Comparison of ENCODE assay signal across 20 cellular contexts in the genomic region with DNA sequence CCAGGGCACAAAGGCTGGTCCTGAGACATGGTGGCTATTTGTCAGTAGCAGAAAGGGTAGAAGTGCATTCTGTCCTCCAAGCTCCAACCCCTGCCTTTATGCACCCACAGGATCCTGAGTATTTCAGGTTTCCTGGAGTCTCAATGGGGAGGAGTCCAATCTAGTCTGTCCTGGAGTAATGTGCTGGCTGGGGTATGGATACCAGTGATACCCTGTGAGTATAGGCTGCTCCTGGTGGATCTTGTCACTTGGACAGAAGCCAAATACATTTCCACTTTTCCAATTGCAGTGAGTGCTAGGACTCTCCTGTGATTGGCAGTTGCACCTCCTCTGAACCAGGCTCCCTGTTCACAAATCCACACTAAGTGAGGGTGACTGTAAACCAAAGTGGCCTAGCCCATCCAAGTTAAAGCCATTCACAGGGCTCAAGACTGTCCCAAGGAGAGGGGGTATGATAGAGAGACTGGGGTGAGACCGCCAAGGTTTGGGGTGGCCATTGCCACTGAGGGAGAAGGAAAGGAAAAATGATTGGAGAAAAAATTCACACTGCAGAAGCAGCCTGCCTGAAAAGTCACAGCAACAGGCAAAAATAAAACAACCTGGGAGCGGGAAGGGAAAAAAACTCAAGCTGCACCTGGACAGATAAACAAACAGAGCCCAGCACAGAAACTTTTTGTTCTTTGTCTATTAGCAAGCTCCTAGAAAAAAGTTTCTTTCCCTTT.
"Had no signal": no experiment of that assay in that cellular context is flagged by ENCODE, and none has a peak within 500 bp of the region (broad histone marks: within the 10 kb centered on the region; RNA-seq: fewer than 3 reads in every experiment).

No MANE protein-coding gene starts in this region.

- FAIRE-seq: islet of Langerhans had no signal

- H3K9me3 Mint-ChIP-seq: dendritic cell treated with granulocyte-macrophage colony-stimulating factor and Interleukin-4, amounts not matched to agents 40 ng/mL and 50 ng/mL, for 4 days; naive thymus-derived CD8-positive, alpha-beta T cell; stimulated activated naive B cell treated with anti-CD40 and anti-IgM and Interleukin-4, amounts not matched to agents 10 μg/mL and 1 μg/mL and 100 μg/mL, for 72 hours; stimulated activated naive CD8-positive, alpha-beta T cell treated with anti-CD3 and anti-CD28 coated beads, Interleukin-15, amount 100 ng/mL, for 72 hours had no signal

- H3K4me3 Mint-ChIP-seq: dendritic cell treated with granulocyte-macrophage colony-stimulating factor and Interleukin-4, amounts not matched to agents 40 ng/mL and 50 ng/mL, for 4 days; naive thymus-derived CD8-positive, alpha-beta T cell; stimulated activated naive B cell treated with anti-CD40 and anti-IgM and Interleukin-4, amounts not matched to agents 10 μg/mL and 1 μg/mL and 100 μg/mL, for 72 hours; stimulated activated naive CD8-positive, alpha-beta T cell treated with anti-CD3 and anti-CD28 coated beads, Interleukin-15, amount 100 ng/mL, for 72 hours had no signal

- DNase-seq: foreskin melanocyte; heart left ventricle; hippocampal formation; mammary epithelial cell; mucosa of descending colon; naive thymus-derived CD8-positive, alpha-beta T cell; spleen; stimulated activated CD4-positive, alpha-beta T cell treated with anti-CD3 and anti-CD28 coated beads, Interleukin-15, amount 100 ng/mL, for 24 hours; stimulated activated CD4-positive, alpha-beta T cell treated with anti-CD3 and anti-CD28 coated beads, Interleukin-1b, Interleukin-23, amount 100 ng/mL, for 48 hours; stimulated activated CD4-positive, alpha-beta T cell treated with anti-CD3 and anti-CD28 coated beads, Interleukin-4, amount 100 ng/mL, for 24 hours; stimulated activated naive B cell treated with anti-CD40 and anti-IgM and Interleukin-4, amounts not matched to agents 10 μg/mL and 1 μg/mL and 100 μg/mL, for 72 hours; stimulated activated naive CD8-positive, alpha-beta T cell treated with anti-CD3 and anti-CD28 coated beads, Interleukin-15, amount 100 ng/mL, for 72 hours; testis; upper lobe of right lung had no signal

- H3K4me1 ChIP-seq: heart left ventricle, spleen, testis, tibial nerve, upper lobe of right lung, vagina had no signal

- H3K9me3 ChIP-seq: mucosa of descending colon, spleen, testis, tibial nerve, upper lobe of right lung, vagina had no signal

- H3K4me1 Mint-ChIP-seq: naive thymus-derived CD8-positive, alpha-beta T cell; stimulated activated naive CD8-positive, alpha-beta T cell treated with anti-CD3 and anti-CD28 coated beads, Interleukin-15, amount 100 ng/mL, for 72 hours had no signal

- H3K4me3 ChIP-seq: heart left ventricle, mucosa of descending colon, spleen, testis, tibial nerve, upper lobe of right lung, vagina had no signal

- ATAC-seq: heart left ventricle; left lobe of liver; mucosa of descending colon; naive thymus-derived CD8-positive, alpha-beta T cell; sciatic nerve; stimulated activated naive B cell treated with anti-CD40 and anti-IgM and Interleukin-4, amounts not matched to agents 10 μg/mL and 1 μg/mL and 100 μg/mL, for 72 hours; stimulated activated naive CD8-positive, alpha-beta T cell treated with anti-CD3 and anti-CD28 coated beads, Interleukin-15, amount 100 ng/mL, for 72 hours; upper lobe of right lung had no signal

- H3K36me3 ChIP-seq: heart left ventricle, spleen, tibial nerve, upper lobe of right lung, vagina had no signal

- H3K27ac ChIP-seq: heart left ventricle, spleen, testis, tibial nerve, upper lobe of right lung, vagina had no signal

- H3K27me3 ChIP-seq: heart left ventricle, spleen, testis, tibial nerve, upper lobe of right lung, vagina had no signal

- H3K36me3 Mint-ChIP-seq: naive thymus-derived CD8-positive, alpha-beta T cell; stimulated activated naive B cell treated with anti-CD40 and anti-IgM and Interleukin-4, amounts not matched to agents 10 μg/mL and 1 μg/mL and 100 μg/mL, for 72 hours had no signal

- H3K27ac Mint-ChIP-seq: dendritic cell treated with granulocyte-macrophage colony-stimulating factor and Interleukin-4, amounts not matched to agents 40 ng/mL and 50 ng/mL, for 4 days; naive thymus-derived CD8-positive, alpha-beta T cell; stimulated activated naive B cell treated with anti-CD40 and anti-IgM and Interleukin-4, amounts not matched to agents 10 μg/mL and 1 μg/mL and 100 μg/mL, for 72 hours; stimulated activated naive CD8-positive, alpha-beta T cell treated with anti-CD3 and anti-CD28 coated beads, Interleukin-15, amount 100 ng/mL, for 72 hours had no signal
